In genomic region chr16:29916979-29917378, GRCh38 we compare ENCODE assay signal across 22 cellular contexts. TPM values are rescaled to one million over a fixed set of nuclear protein-coding genes. Genes with fewer than 3 reads are reported as not detected.
DNase-seq lines count a peak whose midpoint lies in the region; ATAC-seq and TF ChIP-seq lines count a peak whose summit lies in the region.
"Had no signal": no experiment of that assay in that cellular context is flagged by ENCODE, and none has a peak within 500 bp of the region (broad histone marks: within the 10 kb centered on the region; RNA-seq: fewer than 3 reads in every experiment).

No MANE protein-coding gene starts in this region.

- TF ChIP-seq CTCF in Panc1 (IDR thresholded peaks at IDR 0.05) (no peak), endodermal cell (conservative IDR thresholded peaks at IDR 0.05) (peak; percentile 42), nephron progenitor cell (IDR thresholded peaks at IDR 0.05) (no peak)

- CTCF ChIA-PET in Panc1 (lab: Charles Lee), result interaction anchor here (0.6 to 1.5 kb wide), 3 partner anchors 13 to 45 kb away, joined by 4 to 9 read pairs (median 5); partner anchors contain the start of gene TMEM219

- H3K36me3 Mint-ChIP-seq in endodermal cell (ENCODE audit: low read depth) (peaks cover 51% of the 10 kb centered on the region), nephron progenitor cell (ENCODE audit: low read depth) (peaks cover 67% of the 10 kb centered on the region)

- no peak overlapping the region for H3K4me3 ChIP-seq in Panc1 (ENCODE audit: low read depth in 2 of 2, low read length in 2 of 2)
- no peak overlapping the region for H3K4me3 ChIP-seq in endodermal cell (ENCODE audit: low read length)
- H3K4me3 ChIP-seq in H7 (ENCODE audit: insufficient read depth, low read depth, low read length), result no peak overlapping the region
- H3K4me3 ChIP-seq: Peyer's patch, SJSA1 had no signal

- no peak overlapping the region for H3K9ac ChIP-seq in endodermal cell (ENCODE audit: extremely low read depth, low read length, poor library complexity, severe bottlenecking)
- H3K9ac ChIP-seq: KMS-11 had no signal

- H3K4me1 ChIP-seq in Panc1 (ENCODE audit: control insufficient read depth, insufficient read depth, low read length) (no peaks in the 10 kb centered on the region), endodermal cell (ENCODE audit: control insufficient read depth, insufficient read depth, low read length) (no peaks in the 10 kb centered on the region)
- H3K4me1 ChIP-seq: Peyer's patch had no signal

- peak; percentile 19 for DNase-seq in activated effector memory CD4-positive, alpha-beta T cell treated with anti-CD3 and anti-CD28 coated beads, Interleukin-2, amount 50 U/mL, for 16 hours
- no peak for DNase-seq in activated effector memory CD4-positive, alpha-beta T cell treated with Interleukin-2 at 50 U/mL for 16 hours
- no peak for DNase-seq in Panc1 (ENCODE audit: low read depth, low spot score)
- no peak for DNase-seq in endodermal cell
- no peak for DNase-seq in H7
- DNase-seq in nephron progenitor cell, result no peak
- no peak for DNase-seq in NCI-H526 (lab: John Stamatoyannopoulos, UW)
- DNase-seq: AML-193; DMS53; NCI-H1105 treated with DMSO at 0.1 percent for 48 hours; NCI-H2029 treated with DMSO at 0.1 percent for 48 hours; NCI-H226; NCI-H510A treated with DMSO at 0.1 percent for 48 hours; NCI-H774; NK-92 treated with Interleukin-12 subunit alpha and Interleukin-12 subunit beta, amount 100 ng/mL, for 24 hours; Peyer's patch; SW 1271 had no signal

- H3K36me3 ChIP-seq in Panc1 (ENCODE audit: control insufficient read depth, insufficient read depth, low read length) (peaks cover 11% of the 10 kb centered on the region; the same call in 1 of the 2 replicates), endodermal cell (ENCODE audit: control insufficient read depth, insufficient read depth, low read length) (peaks cover 53% of the 10 kb centered on the region), H7 (replicated peaks; ENCODE audit: control insufficient read depth, insufficient read depth, low read length) (peaks cover 2% of the 10 kb centered on the region)

- peak; percentile 22; the same call in 1 of the 2 replicates for ATAC-seq in Panc1
- ATAC-seq: Right ventricle myocardium inferior had no signal

- H3K9me3 ChIP-seq in Panc1 (ENCODE audit: control insufficient read depth, insufficient read depth, low read depth, low read length) (no peaks in the 10 kb centered on the region), endodermal cell (ENCODE audit: control insufficient read depth, low read length) (no peaks in the 10 kb centered on the region)
- H3K9me3 ChIP-seq: Peyer's patch, SJSA1 had no signal

- H3K4me1 Mint-ChIP-seq in endodermal cell (no peaks in the 10 kb centered on the region), nephron progenitor cell (peaks cover 3% of the 10 kb centered on the region)

- intact Hi-C loops in Panc1 (cut with micrococcal nuclease; ENCODE audit: unreplicated experiment), result loop anchor here (10.0 kb wide), 1 partner anchor 108 kb away; the partner anchor contains the start of gene C16orf92

- in situ Hi-C loops in Panc1 (cut with HindIII; ENCODE audit: low pct_unique_long_range_greater_than_20kb, low sequenced_read_pairs), result no loop called here

- no peaks in the 10 kb centered on the region for H3K9me3 Mint-ChIP-seq in endodermal cell
- H3K9me3 Mint-ChIP-seq in nephron progenitor cell, result no peaks in the 10 kb centered on the region

- H3K27ac ChIP-seq in Panc1 (ENCODE audit: low read length) (no peak overlapping the region), endodermal cell (ENCODE audit: low read depth, low read length) (no peak overlapping the region)
- H3K27ac ChIP-seq: C4-2B, HL-60, KMS-11, Peyer's patch had no signal

- H3K27me3 ChIP-seq in Panc1 (ENCODE audit: control insufficient read depth, insufficient read depth, low read length) (no peaks in the 10 kb centered on the region), endodermal cell (ENCODE audit: control insufficient read depth, insufficient read depth, low read length, poor library complexity, severe bottlenecking) (no peaks in the 10 kb centered on the region), H7 (ENCODE audit: control insufficient read depth, insufficient read depth, low read length) (no peaks in the 10 kb centered on the region)
- H3K27me3 ChIP-seq: Peyer's patch, SJSA1 had no signal

- H3K27ac Mint-ChIP-seq in endodermal cell (no peak overlapping the region), nephron progenitor cell (no peak overlapping the region)

- POLR2A ChIA-PET in Panc1 (lab: Charles Lee), result interaction anchor here (1.0 kb wide), 1 partner anchor 56 kb away, joined by 5 read pairs; no protein-coding TSS in a partner anchor

- H3K27me3 Mint-ChIP-seq in endodermal cell (ENCODE audit: insufficient read depth) (no peaks in the 10 kb centered on the region), nephron progenitor cell (ENCODE audit: low read depth, poor library complexity) (peaks cover 4% of the 10 kb centered on the region)

- no peak overlapping the region for H3K4me3 Mint-ChIP-seq in endodermal cell
- H3K4me3 Mint-ChIP-seq in nephron progenitor cell, result no peak overlapping the region

- no TSS peak for BruUV-seq in Panc1 (replicated peaks; lab: Mats Ljungman, UMichigan)

- WGBS in endodermal cell (ENCODE audit: insufficient coverage in 1 of 2, insufficient read length in 1 of 2), 2 experiments, result 100% methylated on average over 1 of the region's 1 CpG

RNA-seq across cellular contexts. Expression of gene KCTD13, which starts 9.0 kb away (rescaled TPM):
- 45.7 TPM for total RNA-seq in Panc1 (2021; ENCODE audit: unreplicated experiment)
- 42.5 TPM for polyA plus RNA-seq in Panc1 (2012; ENCODE audit: insufficient read length)
- total RNA-seq in endodermal cell, result 10 to 100 TPM; 21.5 to 27.5 TPM
- 23.0 TPM for polyA plus RNA-seq in endodermal cell (2013, experiment 1 of 2)
- polyA plus RNA-seq in endodermal cell (2013, experiment 2 of 2), result 20.2 TPM
- 8.3 and 9.1 TPM in 2 replicates for total RNA-seq in H7 (2014; rRNA removed; shearing (Covaris generic))

RNA-seq across cellular contexts. Expression of gene ASPHD1, which starts 16.7 kb away (rescaled TPM):
- 87.0 TPM for total RNA-seq in Panc1 (2021; ENCODE audit: unreplicated experiment)
- 129 TPM for polyA plus RNA-seq in Panc1 (2012; ENCODE audit: insufficient read length)
- total RNA-seq in endodermal cell, result 1 to 10 TPM; 6.1 to 8.7 TPM
- polyA plus RNA-seq in endodermal cell (2013, experiment 1 of 2), result 3.0 TPM
- polyA plus RNA-seq in endodermal cell (2013, experiment 2 of 2), result 3.2 TPM
- total RNA-seq in H7 (2014; rRNA removed; shearing (Covaris generic)), result 24.4 and 24.6 TPM in 2 replicates

RNA-seq across cellular contexts. Expression of gene SEZ6L2, which starts 17.6 kb away (rescaled TPM):
- total RNA-seq in Panc1 (2021; ENCODE audit: unreplicated experiment) (70.7 TPM), endodermal cell (10 to 100 TPM; 44.0 to 52.1 TPM)
- polyA plus RNA-seq in Panc1 (2012; ENCODE audit: insufficient read length), result 123 TPM
- 27.5 TPM for polyA plus RNA-seq in endodermal cell (2013, experiment 1 of 2)
- polyA plus RNA-seq in endodermal cell (2013, experiment 2 of 2), result 25.5 TPM
- 47.3 and 59.0 TPM in 2 replicates for total RNA-seq in H7 (2014; rRNA removed; shearing (Covaris generic))

RNA-seq across cellular contexts. Expression of gene TMEM219, which starts 44.9 kb away (rescaled TPM):
- total RNA-seq in Panc1 (2021; ENCODE audit: unreplicated experiment) (161 TPM), endodermal cell (100 to 1,000 TPM; 122 to 136 TPM)
- 219 TPM for polyA plus RNA-seq in Panc1 (2012; ENCODE audit: insufficient read length)
- 128 TPM for polyA plus RNA-seq in endodermal cell (2013, experiment 1 of 2)
- polyA plus RNA-seq in endodermal cell (2013, experiment 2 of 2), result 112 TPM
- total RNA-seq in H7 (2014; rRNA removed; shearing (Covaris generic)), result 88.0 and 97.6 TPM in 2 replicates

RNA-seq across cellular contexts. Expression of gene CDIPT, which starts 54.0 kb away (rescaled TPM):
- total RNA-seq in Panc1 (2021; ENCODE audit: unreplicated experiment) (71.6 TPM), endodermal cell (10 to 100 TPM; 63.4 to 68.4 TPM)
- polyA plus RNA-seq in Panc1 (2012; ENCODE audit: insufficient read length), result 136 TPM
- polyA plus RNA-seq in endodermal cell (2013, experiment 1 of 2), result 40.9 TPM
- 36.4 TPM for polyA plus RNA-seq in endodermal cell (2013, experiment 2 of 2)
- total RNA-seq in H7 (2014; rRNA removed; shearing (Covaris generic)), result 91.3 and 97.6 TPM in 2 replicates
